Comparison of ENCODE assay signal across 8 cellular contexts in genomic region chr10:88152720-88153119, GRCh38.
A peak's percentile ranks its signal among the peaks of the same experiment; 100 is the strongest.
DNase-seq lines count a peak whose midpoint lies in the region; ATAC-seq and TF ChIP-seq lines count a peak whose summit lies in the region.

No MANE protein-coding gene starts in this region.

- peak overlapping the region; percentile 28 for H3K27ac ChIP-seq in left ventricle myocardium inferior (replicated peaks)

- no peak for ATAC-seq in Right ventricle myocardium superior (ENCODE audit: poor library complexity)
- peak; percentile 94 for ATAC-seq in HG03159 (IDR thresholded peaks at IDR 0.05; ENCODE audit: unreplicated experiment)

- TF ChIP-seq CTCF in left ventricle myocardium inferior (IDR thresholded peaks at IDR 0.05; ENCODE audit: borderline replicate concordance) = no peak
- TF ChIP-seq CTCF in fibroblast of pulmonary artery (IDR thresholded peaks at IDR 0.05; ENCODE audit: low read length, missing control alignments) = no peak

- peaks cover 8% of the 10 kb centered on the region for H3K4me1 ChIP-seq in left ventricle myocardium inferior

- H3K4me3 ChIP-seq in left ventricle myocardium inferior (no peak overlapping the region), fibroblast of pulmonary artery (replicated peaks; ENCODE audit: low read depth, low read length) (no peak overlapping the region)

- H3K9me3 ChIP-seq in left ventricle myocardium inferior (replicated peaks) = no peaks in the 10 kb centered on the region

- intact Hi-C loops in left ventricle myocardium inferior (cut with micrococcal nuclease) = no loop called here
- intact Hi-C loops in Right ventricle myocardium superior (cut with DNase I) = loop anchor here (10.0 kb wide), 1 partner anchor 222 kb away; no protein-coding TSS in a partner anchor

- no peak for DNase-seq in left ventricle myocardium inferior
- DNase-seq in Right ventricle myocardium superior = no peak
- peak; percentile 27 to 33 for DNase-seq in activated CD4-positive, alpha-beta T cell treated with anti-CD3 and anti-CD28 coated beads, Interleukin-2, amount 50 U/mL, for 4 hours
- DNase-seq in fibroblast of pulmonary artery (ENCODE audit: low read depth) = peak; percentile 90
- DNase-seq in stimulated activated CD8-positive, alpha-beta memory T cell treated with anti-CD3 and anti-CD28 coated beads, Interleukin-4, amount 100 ng/mL, for 24 hours (ENCODE audit: low read depth) = peak; percentile 8
- DNase-seq in NCI-H1105 treated with DMSO at 0.1 percent for 48 hours (lab: John Stamatoyannopoulos, UW) = no peak
- no peak for DNase-seq in NCI-H1048 (lab: John Stamatoyannopoulos, UW)

- H3K27me3 ChIP-seq in left ventricle myocardium inferior (ENCODE audit: low read depth) = no peaks in the 10 kb centered on the region

- H3K36me3 ChIP-seq in left ventricle myocardium inferior = no peaks in the 10 kb centered on the region

Comparison
In these comparisons a context has a peak if more than half of its experiments do, and no peak if none do; other contexts are left out.
1. DNase-seq: peak in activated CD4-positive, alpha-beta T cell treated with anti-CD3 and anti-CD28 coated beads, Interleukin-2, amount 50 U/mL, for 4 hours (2 of 2), fibroblast of pulmonary artery (single experiment) and stimulated activated CD8-positive, alpha-beta memory T cell treated with anti-CD3 and anti-CD28 coated beads, Interleukin-4, amount 100 ng/mL, for 24 hours (single experiment); none in left ventricle myocardium inferior (single experiment), Right ventricle myocardium superior (single experiment), NCI-H1105 treated with DMSO at 0.1 percent for 48 hours (single experiment) and NCI-H1048 (single experiment).